ENCODE assay signal across 1 cellular context in genomic region chr9:111683351-111683750, GRCh38.
TF ChIP-seq lines count a peak whose summit lies in the region.

No MANE protein-coding gene starts in this region.

TF ChIP-seq in HepG2, 621 proteins besides CTCF, POLR2A, EP300 and RAD21:
- TF ChIP-seq MED13 (CRISPR knock-in tag; IDR thresholded peaks at IDR 0.05) = no peak
- no peak for TF ChIP-seq ZNF841 (CRISPR knock-in tag; IDR thresholded peaks at IDR 0.05; ENCODE audit: borderline replicate concordance)
- TF ChIP-seq ZNF333 (CRISPR knock-in tag; IDR thresholded peaks at IDR 0.05; ENCODE audit: borderline replicate concordance) = no peak
- TF ChIP-seq ZNF557 (CRISPR knock-in tag; IDR thresholded peaks at IDR 0.05) = no peak
- TF ChIP-seq ZNF142 (CRISPR knock-in tag; IDR thresholded peaks at IDR 0.05) = no peak
- no peak for TF ChIP-seq MIER2 (CRISPR knock-in tag; IDR thresholded peaks at IDR 0.05)
- no peak for TF ChIP-seq HNF4G (IDR thresholded peaks at IDR 0.05; ENCODE audit: borderline replicate concordance, low read depth, low read length)
- no peak for TF ChIP-seq HNF4G (CRISPR knock-in tag; IDR thresholded peaks at IDR 0.05; ENCODE audit: borderline replicate concordance, low read depth)
- no peak for TF ChIP-seq STAT5B (CRISPR knock-in tag; IDR thresholded peaks at IDR 0.05)
- TF ChIP-seq PAWR (CRISPR knock-in tag; IDR thresholded peaks at IDR 0.05; ENCODE audit: borderline replicate concordance) = no peak
- TF ChIP-seq TERF1 (CRISPR knock-in tag; IDR thresholded peaks at IDR 0.05) = no peak
- no peak for TF ChIP-seq NR2C2 (CRISPR knock-in tag; IDR thresholded peaks at IDR 0.05; ENCODE audit: borderline replicate concordance)
- no peak for TF ChIP-seq IRF9 (CRISPR knock-in tag; IDR thresholded peaks at IDR 0.05; ENCODE audit: borderline replicate concordance)
- no peak for TF ChIP-seq PHF8 (CRISPR knock-in tag; IDR thresholded peaks at IDR 0.05)
- TF ChIP-seq BATF2 (CRISPR knock-in tag; IDR thresholded peaks at IDR 0.05) = no peak
- no peak for TF ChIP-seq ZNF660 (CRISPR knock-in tag; IDR thresholded peaks at IDR 0.05; ENCODE audit: borderline replicate concordance, low read depth)
- no peak for TF ChIP-seq TAF15 (IDR thresholded peaks at IDR 0.05; ENCODE audit: low read depth, low read length, poor library complexity, severe bottlenecking)
